ENCODE assay signal across 26 cellular contexts in genomic region chr3:153967260-153967659, GRCh38.
A peak's percentile ranks its signal among the peaks of the same experiment; 100 is the strongest.
DNase-seq lines count a peak whose midpoint lies in the region; ATAC-seq and TF ChIP-seq lines count a peak whose summit lies in the region.
"Had no signal": no experiment of that assay in that cellular context is flagged by ENCODE, and none has a peak within 500 bp of the region (broad histone marks: within the 10 kb centered on the region; RNA-seq: fewer than 3 reads in every experiment).

No MANE protein-coding gene starts in this region.

- no peaks in the 10 kb centered on the region for H3K27me3 ChIP-seq in PC-3 (ENCODE audit: low read length)
- H3K27me3 ChIP-seq: BE2C, body of pancreas, esophagus squamous epithelium, pancreas, tibial nerve had no signal

- intact Hi-C loops in PC-3 (cut with micrococcal nuclease), result no loop called here

- no peaks in the 10 kb centered on the region for H3K36me3 ChIP-seq in PC-3 (ENCODE audit: low read depth, low read length)
- H3K36me3 ChIP-seq: BE2C, esophagus squamous epithelium, pancreas, tibial nerve had no signal

- no peaks in the 10 kb centered on the region for H3K9me2 ChIP-seq in PC-3 (replicated peaks; ENCODE audit: low read length)

- TF ChIP-seq CTCF in PC-3 (conservative IDR thresholded peaks at IDR 0.05; ENCODE audit: low read depth, low read length), result no peak

- H3K4me3 ChIP-seq in PC-3 (ENCODE audit: low read length), result no peak overlapping the region
- H3K4me3 ChIP-seq: body of pancreas, esophagus squamous epithelium, GM23338, pancreas, tibial nerve had no signal

- H3K27ac ChIP-seq in PC-3 (ENCODE audit: low read length), result no peak overlapping the region
- H3K27ac ChIP-seq: 22Rv1, body of pancreas, esophagus squamous epithelium, pancreas, RWPE1, tibial nerve had no signal

- H3K36me3 Mint-ChIP-seq in stimulated activated memory B cell treated with anti-CD40 and anti-IgM and Interleukin-4, amounts not matched to agents 10 μg/mL and 1 μg/mL and 100 μg/mL, for 72 hours, result no peaks in the 10 kb centered on the region
- H3K36me3 Mint-ChIP-seq: activated CD8-positive, alpha-beta memory T cell treated with anti-CD3 and anti-CD28 coated beads, Interleukin-2, amount 10 ng/mL, durations not matched to agents 7 days and 5 days; activated naive CD8-positive, alpha-beta T cell; naive B cell had no signal

- no peaks in the 10 kb centered on the region for H4K20me1 ChIP-seq in PC-3 (ENCODE audit: low read length)

- BruUV-seq in PC-3 (replicated peaks; lab: Mats Ljungman, UMichigan), result no TSS peak

- DNase-seq in NOMO-1 treated with DMSO at 0.1 percent for 48 hours (lab: John Stamatoyannopoulos, UW; ENCODE audit: unreplicated experiment) (peak; percentile 1), NOMO-1 treated with dmso at 0.1 percent for 144 hours (lab: John Stamatoyannopoulos, UW; ENCODE audit: unreplicated experiment) (no peak), PC-3 (peak; percentile 33), SW480 (ENCODE audit: low spot score) (no peak), NCI-H82 treated with DMSO at 0.1 percent for 48 hours (lab: John Stamatoyannopoulos, UW; ENCODE audit: unreplicated experiment) (no peak), cerebellar cortex (ENCODE audit: low spot score) (no peak)
- DNase-seq: activated CD4-positive, CD25-positive, alpha-beta regulatory T cell treated with anti-CD3 and anti-CD28 coated beads, Interleukin-2, amount 50 U/mL, for 72 hours; activated CD8-positive, alpha-beta memory T cell treated with anti-CD3 and anti-CD28 coated beads, Interleukin-2, amount 10 ng/mL, durations not matched to agents 7 days and 5 days; BE2C; body of pancreas; effector memory CD8-positive, alpha-beta T cell; esophagus squamous epithelium; left cardiac atrium; mesenchymal stem cell; naive B cell; NCI-H2107; pancreas; stimulated activated CD4-positive, alpha-beta T cell treated with anti-CD3 and anti-CD28 coated beads, Interleukin-1b, Interleukin-23, amount 100 ng/mL, for 48 hours; stimulated activated naive CD4-positive, alpha-beta T cell had no signal

- POLR2A ChIA-PET in PC-3 (lab: Charles Lee; ENCODE audit: unreplicated experiment), result no interaction called here

- CTCF ChIA-PET in PC-3 (lab: Charles Lee), result no interaction called here

- no peaks in the 10 kb centered on the region for H3K9me3 Mint-ChIP-seq in stimulated activated memory B cell treated with anti-CD40 and anti-IgM and Interleukin-4, amounts not matched to agents 10 μg/mL and 1 μg/mL and 100 μg/mL, for 72 hours
- H3K9me3 Mint-ChIP-seq: effector memory CD8-positive, alpha-beta T cell had no signal

- H2AFZ ChIP-seq in PC-3 (ENCODE audit: low read length), result no peak overlapping the region
- H2AFZ ChIP-seq: GM23338 had no signal

- no peaks in the 10 kb centered on the region for H3K79me2 ChIP-seq in PC-3 (ENCODE audit: low read length)

- no peak overlapping the region for H3K4me3 Mint-ChIP-seq in stimulated activated memory B cell treated with anti-CD40 and anti-IgM and Interleukin-4, amounts not matched to agents 10 μg/mL and 1 μg/mL and 100 μg/mL, for 72 hours
- H3K4me3 Mint-ChIP-seq: activated CD8-positive, alpha-beta memory T cell treated with anti-CD3 and anti-CD28 coated beads, Interleukin-2, amount 10 ng/mL, durations not matched to agents 7 days and 5 days; activated naive CD8-positive, alpha-beta T cell; effector memory CD8-positive, alpha-beta T cell; GM23338; naive B cell had no signal

- H3K4me2 ChIP-seq in PC-3 (ENCODE audit: low read length), result no peak overlapping the region
- H3K4me2 ChIP-seq: GM23338 had no signal

- H3K4me1 ChIP-seq in PC-3 (ENCODE audit: insufficient read depth, low read length), result peaks cover 18% of the 10 kb centered on the region
- H3K4me1 ChIP-seq: BE2C, body of pancreas, pancreas had no signal

- ATAC-seq in HG02759 (IDR thresholded peaks at IDR 0.05; ENCODE audit: unreplicated experiment) (peak; percentile 45), PC-3 (no peak; the same call in 1 of the 2 replicates)
- ATAC-seq in stimulated activated memory B cell treated with anti-CD40 and anti-IgM and Interleukin-4, amounts not matched to agents 10 μg/mL and 1 μg/mL and 100 μg/mL, for 72 hours, result peak; percentile 24
- ATAC-seq: activated CD8-positive, alpha-beta memory T cell treated with anti-CD3 and anti-CD28 coated beads, Interleukin-2, amount 10 ng/mL, durations not matched to agents 7 days and 5 days; body of pancreas; effector memory CD8-positive, alpha-beta T cell; GM23338; left cardiac atrium; pancreas had no signal

- H3F3A ChIP-seq in PC-3 (ENCODE audit: low read length, unreplicated experiment), result no peaks in the 10 kb centered on the region

- no peak overlapping the region for H3K9ac ChIP-seq in PC-3 (ENCODE audit: low read length)

- no peaks in the 10 kb centered on the region for H3K4me1 Mint-ChIP-seq in stimulated activated memory B cell treated with anti-CD40 and anti-IgM and Interleukin-4, amounts not matched to agents 10 μg/mL and 1 μg/mL and 100 μg/mL, for 72 hours
- H3K4me1 Mint-ChIP-seq: GM23338, naive B cell had no signal

- no peak overlapping the region for H3K27ac Mint-ChIP-seq in stimulated activated memory B cell treated with anti-CD40 and anti-IgM and Interleukin-4, amounts not matched to agents 10 μg/mL and 1 μg/mL and 100 μg/mL, for 72 hours
- H3K27ac Mint-ChIP-seq: activated CD8-positive, alpha-beta memory T cell treated with anti-CD3 and anti-CD28 coated beads, Interleukin-2, amount 10 ng/mL, durations not matched to agents 7 days and 5 days; activated naive CD8-positive, alpha-beta T cell; effector memory CD8-positive, alpha-beta T cell; GM23338 had no signal

- H3K27me3 Mint-ChIP-seq in stimulated activated memory B cell treated with anti-CD40 and anti-IgM and Interleukin-4, amounts not matched to agents 10 μg/mL and 1 μg/mL and 100 μg/mL, for 72 hours, result no peaks in the 10 kb centered on the region
- H3K27me3 Mint-ChIP-seq: naive B cell had no signal

- no peaks in the 10 kb centered on the region for H3K9me3 ChIP-seq in PC-3 (ENCODE audit: low read length)
- H3K9me3 ChIP-seq: BE2C, body of pancreas, esophagus squamous epithelium, pancreas, tibial nerve had no signal

Comparison
In these comparisons a context has a peak if more than half of its experiments do, and no peak if none do; other contexts are left out.
1. DNase-seq: peak in NOMO-1 treated with DMSO at 0.1 percent for 48 hours (single experiment) and PC-3 (single experiment); none in NOMO-1 treated with dmso at 0.1 percent for 144 hours (single experiment), SW480 (single experiment), NCI-H82 treated with DMSO at 0.1 percent for 48 hours (single experiment) and cerebellar cortex (single experiment).